In the genomic region with DNA sequence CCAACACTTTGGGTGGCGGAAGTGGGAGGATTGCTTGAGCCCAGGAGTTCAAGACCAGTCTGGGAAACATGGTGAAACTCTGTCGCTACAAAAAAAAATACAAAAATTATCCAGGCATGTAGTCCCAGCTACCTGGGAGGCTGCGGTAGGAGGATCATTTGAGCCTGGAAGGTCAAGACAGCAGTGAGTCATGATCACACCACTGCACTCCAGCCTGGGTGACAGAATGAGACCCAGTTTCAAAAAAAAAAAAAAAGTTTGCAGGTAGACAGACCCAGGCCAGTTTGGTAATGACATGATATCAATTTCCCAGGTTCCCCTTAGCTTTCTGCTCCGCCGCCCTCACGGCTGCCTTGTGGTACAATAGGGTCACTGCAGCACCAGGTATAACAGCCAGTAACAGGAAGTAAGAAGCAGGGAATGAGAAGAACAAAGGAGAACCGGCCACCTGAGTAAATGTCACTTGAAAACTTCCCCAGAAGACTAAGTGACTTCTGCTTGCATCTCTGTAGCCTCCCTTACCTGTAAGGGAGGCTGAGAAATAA, we compare ENCODE assay signal across 16 cellular contexts.
A peak's percentile ranks its signal among the peaks of the same experiment; 100 is the strongest.
DNase-seq lines count a peak whose midpoint lies in the region; ATAC-seq and TF ChIP-seq lines count a peak whose summit lies in the region.
"Had no signal": no experiment of that assay in that cellular context is flagged by ENCODE, and none has a peak within 500 bp of the region (broad histone marks: within the 10 kb centered on the region; RNA-seq: fewer than 3 reads in every experiment).

No MANE protein-coding gene starts in this region.

- TF ChIP-seq CTCF in GM23338 (conservative IDR thresholded peaks at IDR 0.05; ENCODE audit: low read depth in 2 of 2) (peak in 1 of 2 experiments; percentile 37; a peak in 1 of 4 replicates), hepatocyte (IDR thresholded peaks at IDR 0.05; ENCODE audit: poor library complexity) (no peak)

- H3K9me2 ChIP-seq in GM23338 (ENCODE audit: insufficient read depth) (peaks cover 8% of the 10 kb centered on the region; the same call in 1 of the 2 replicates), hepatocyte (replicated peaks; ENCODE audit: insufficient read depth) (no peaks in the 10 kb centered on the region)

- no peaks in the 10 kb centered on the region for H4K20me1 ChIP-seq in GM23338 (replicated peaks; ENCODE audit: insufficient read depth)
- no peaks in the 10 kb centered on the region for H4K20me1 ChIP-seq in hepatocyte (ENCODE audit: insufficient read depth, poor library complexity, severe bottlenecking)

- H2AFZ ChIP-seq in GM23338 (no peak overlapping the region), hepatocyte (no peak overlapping the region)

- no peak overlapping the region for H3K4me3 Mint-ChIP-seq in GM23338
- H3K4me3 Mint-ChIP-seq: T-helper 2 cell treated with Interferon-gamma antibody and Interleukin-4, amounts not matched to agents 5 μg/mL and 100 μg/mL, for 36 hours had no signal

- peaks cover 14% of the 10 kb centered on the region; the same call in 2 of the 3 replicates for H3K36me3 Mint-ChIP-seq in GM23338 (ENCODE audit: low read depth)

- H3K4me1 Mint-ChIP-seq in GM23338, result peaks cover 37% of the 10 kb centered on the region

- H3K27ac ChIP-seq in GM23338 (ENCODE audit: low read depth) (no peak overlapping the region), hepatocyte (no peak overlapping the region)
- H3K27ac ChIP-seq: adrenal gland, cardiac muscle cell, neutrophil, sigmoid colon had no signal

- 83% methylated on average over 7 of the region's 7 CpGs for WGBS in hepatocyte (ENCODE audit: low lambda C conversion rate, missing lambda C conversion rate)

- H3K27ac Mint-ChIP-seq in GM23338, result no peak overlapping the region
- H3K27ac Mint-ChIP-seq: activated T-helper 2 cell treated with anti-CD3 and anti-CD28 coated beads, Interferon-gamma antibody, Interleukin-2, Interleukin-4, amounts not matched to agents 10 μg/mL and 5 μg/mL and 100 μg/mL, durations not matched to agents 14 hours and 24 hours and 36 hours; T-helper 2 cell treated with Interferon-gamma antibody and Interleukin-4, amounts not matched to agents 5 μg/mL and 100 μg/mL, for 36 hours had no signal

- H3K4me1 ChIP-seq in GM23338 (ENCODE audit: insufficient read depth) (peaks cover 22% of the 10 kb centered on the region), hepatocyte (ENCODE audit: insufficient read depth) (no peaks in the 10 kb centered on the region)
- H3K4me1 ChIP-seq: adrenal gland, sigmoid colon had no signal

- H3K27me3 ChIP-seq in GM23338 (ENCODE audit: insufficient read depth) (no peaks in the 10 kb centered on the region), hepatocyte (no peaks in the 10 kb centered on the region), H7 (ENCODE audit: control insufficient read depth, insufficient read depth, low read length) (no peaks in the 10 kb centered on the region)
- H3K27me3 ChIP-seq: adrenal gland, cardiac muscle cell, neutrophil, sigmoid colon had no signal

- no peaks in the 10 kb centered on the region for H3F3A ChIP-seq in GM23338 (replicated peaks; ENCODE audit: low read depth)

- H3K4me3 ChIP-seq in GM23338 (no peak overlapping the region), hepatocyte (no peak overlapping the region), H7 (ENCODE audit: insufficient read depth, low read depth, low read length) (no peak overlapping the region)
- H3K4me3 ChIP-seq: adrenal gland, cardiac muscle cell, sigmoid colon had no signal

- H3K27me3 Mint-ChIP-seq in GM23338 (ENCODE audit: insufficient read depth, low read depth, poor library complexity), result peaks cover 8% of the 10 kb centered on the region

- ATAC-seq in GM23338 (peak; percentile 57), HG03378 (IDR thresholded peaks at IDR 0.05; ENCODE audit: unreplicated experiment) (no peak), GM21576 (IDR thresholded peaks at IDR 0.05; ENCODE audit: unreplicated experiment) (no peak)

- H3K9me3 Mint-ChIP-seq in GM23338, result peaks cover 14% of the 10 kb centered on the region; the same call in 2 of the 3 replicates
- H3K9me3 Mint-ChIP-seq: activated T-helper 2 cell treated with anti-CD3 and anti-CD28 coated beads, Interferon-gamma antibody, Interleukin-2, Interleukin-4, amounts not matched to agents 10 μg/mL and 5 μg/mL and 100 μg/mL, durations not matched to agents 14 hours and 24 hours and 36 hours; T-helper 2 cell treated with Interferon-gamma antibody and Interleukin-4, amounts not matched to agents 5 μg/mL and 100 μg/mL, for 36 hours had no signal

- in situ Hi-C loops in ACHN (cut with HindIII; ENCODE audit: low pct_ligation_motif_present, low pct_unique_long_range_greater_than_20kb, low sequenced_read_pairs), result no loop called here

- H3K36me3 ChIP-seq in GM23338 (ENCODE audit: insufficient read depth), result no peaks in the 10 kb centered on the region
- H3K36me3 ChIP-seq in hepatocyte (replicated peaks; ENCODE audit: insufficient read depth, low read depth), result no peaks in the 10 kb centered on the region
- no peaks in the 10 kb centered on the region for H3K36me3 ChIP-seq in H7 (replicated peaks; ENCODE audit: control insufficient read depth, insufficient read depth, low read length)
- H3K36me3 ChIP-seq: adrenal gland, cardiac muscle cell, neutrophil, sigmoid colon had no signal

- H3K9me3 ChIP-seq in hepatocyte (ENCODE audit: low read depth), result no peaks in the 10 kb centered on the region
- H3K9me3 ChIP-seq: neutrophil, sigmoid colon had no signal

- DNase-seq in ACHN (peak; percentile 12), GM23338 (ENCODE audit: low spot score) (peak; percentile 66), RPMI8226 (peak; percentile 11), hepatocyte (ENCODE audit: low spot score) (peak; percentile 16), NCI-H510A treated with DMSO at 0.1 percent for 48 hours (lab: John Stamatoyannopoulos, UW) (no peak), H7 (no peak)
- DNase-seq: adrenal gland, NCI-H226, SIG-M5, sigmoid colon had no signal

- H3K79me2 ChIP-seq in GM23338 (replicated peaks; ENCODE audit: insufficient read depth), result no peaks in the 10 kb centered on the region
- H3K79me2 ChIP-seq in hepatocyte, result no peaks in the 10 kb centered on the region

- H3K4me2 ChIP-seq in GM23338 (no peak overlapping the region), hepatocyte (no peak overlapping the region)

TF ChIP-seq in GM23338, 12 proteins besides CTCF, POLR2A, EP300 and RAD21:
- TF ChIP-seq EZH2phosphoT487 (IDR thresholded peaks at IDR 0.05; ENCODE audit: unreplicated experiment), result no peak
- TF ChIP-seq, protein P1, sequence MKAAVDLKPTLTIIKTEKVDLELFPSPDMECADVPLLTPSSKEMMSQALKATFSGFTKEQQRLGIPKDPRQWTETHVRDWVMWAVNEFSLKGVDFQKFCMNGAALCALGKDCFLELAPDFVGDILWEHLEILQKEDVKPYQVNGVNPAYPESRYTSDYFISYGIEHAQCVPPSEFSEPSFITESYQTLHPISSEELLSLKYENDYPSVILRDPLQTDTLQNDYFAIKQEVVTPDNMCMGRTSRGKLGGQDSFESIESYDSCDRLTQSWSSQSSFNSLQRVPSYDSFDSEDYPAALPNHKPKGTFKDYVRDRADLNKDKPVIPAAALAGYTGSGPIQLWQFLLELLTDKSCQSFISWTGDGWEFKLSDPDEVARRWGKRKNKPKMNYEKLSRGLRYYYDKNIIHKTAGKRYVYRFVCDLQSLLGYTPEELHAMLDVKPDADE (IDR thresholded peaks at IDR 0.05), result no peak
- TF ChIP-seq ZNF331 (CRISPR knock-in tag; IDR thresholded peaks at IDR 0.05; ENCODE audit: low read depth), result no peak

Comparison
In these comparisons a context has a peak if more than half of its experiments do, and no peak if none do; other contexts are left out.
1. DNase-seq: peak in ACHN (single experiment), GM23338 (single experiment), RPMI8226 (single experiment) and hepatocyte (single experiment); none in NCI-H510A treated with DMSO at 0.1 percent for 48 hours (single experiment) and H7 (single experiment).